1 cellular context compared by ENCODE assay signal in genomic region chr6:85383042-85383441, GRCh38.
TF ChIP-seq lines count a peak whose summit lies in the region.

No MANE protein-coding gene starts in this region.

TF ChIP-seq in HCT116, 20 proteins besides CTCF, POLR2A, EP300 and RAD21 (continued from another document):
- TF ChIP-seq ZBTB33 (IDR thresholded peaks at IDR 0.05; ENCODE audit: extremely low read depth, insufficient replicate concordance, low read length), result no peak
- TF ChIP-seq SRF (IDR thresholded peaks at IDR 0.05; ENCODE audit: low read depth), result no peak
- no peak for TF ChIP-seq SP1 (IDR thresholded peaks at IDR 0.05; ENCODE audit: low read depth)
- no peak for TF ChIP-seq ELF1 (IDR thresholded peaks at IDR 0.05; ENCODE audit: borderline replicate concordance, low read depth)
- no peak for TF ChIP-seq POLR2AphosphoS5 (IDR thresholded peaks at IDR 0.05; ENCODE audit: low read depth, low read length)
- TF ChIP-seq EGR1 (IDR thresholded peaks at IDR 0.05; ENCODE audit: low read depth), result no peak
- TF ChIP-seq TCF7L2 (IDR thresholded peaks at IDR 0.05; ENCODE audit: borderline replicate concordance, extremely low read depth, insufficient read depth, insufficient read length), result no peak
- no peak for TF ChIP-seq ATF3 (IDR thresholded peaks at IDR 0.05)
